9 cellular contexts compared by ENCODE assay signal in genomic region chr22:50473088-50473487, GRCh38. TPM values are rescaled to one million over a fixed set of nuclear protein-coding genes. Genes with fewer than 3 reads are reported as not detected.
DNase-seq lines count a peak whose midpoint lies in the region; ATAC-seq and TF ChIP-seq lines count a peak whose summit lies in the region.
"Had no signal": no experiment of that assay in that cellular context is flagged by ENCODE, and none has a peak within 500 bp of the region (broad histone marks: within the 10 kb centered on the region; RNA-seq: fewer than 3 reads in every experiment).

No MANE protein-coding gene starts in this region.

- H3K4me3 Mint-ChIP-seq in central memory CD8-positive, alpha-beta T cell, result peak overlapping the region; percentile 91

- no peaks in the 10 kb centered on the region for H3K9me3 ChIP-seq in neutrophil

- peak overlapping the region; percentile 66 to 70 for H3K4me3 ChIP-seq in neutrophil (ENCODE audit: low read depth in 1 of 2, low read length in 1 of 2)

- peaks cover 24% of the 10 kb centered on the region for H3K36me3 Mint-ChIP-seq in central memory CD8-positive, alpha-beta T cell (ENCODE audit: insufficient read depth)

- DNase-seq in NCI-H2196 (lab: John Stamatoyannopoulos, UW; ENCODE audit: unreplicated experiment), result peak; percentile 9
- DNase-seq in NCI-H2196 treated with DMSO at 0.1 percent for 48 hours (lab: John Stamatoyannopoulos, UW; ENCODE audit: unreplicated experiment), result no peak
- peak in 3 of 5 donors; percentile 40 to 63 (median 54) for DNase-seq in T-helper 1 cell
- peak in 1 of 2 donors; percentile 32 for DNase-seq in central memory CD8-positive, alpha-beta T cell (ENCODE audit: low spot score in 2 of 2)
- no peak for DNase-seq in mucosa of gallbladder (ENCODE audit: low spot score)
- no peak for DNase-seq in DMS114 treated with DMSO at 0.1 percent for 48 hours (lab: John Stamatoyannopoulos, UW; ENCODE audit: unreplicated experiment)

- peak overlapping the region; percentile 88 for H3K27ac Mint-ChIP-seq in central memory CD8-positive, alpha-beta T cell (ENCODE audit: low read depth)

- TF ChIP-seq CTCF in neutrophil (IDR thresholded peaks at IDR 0.05), result no peak

- H3K27ac ChIP-seq in neutrophil, result no peak overlapping the region

- peaks cover 34 to 49% of the 10 kb centered on the region in 2 experiments for H3K4me1 ChIP-seq in neutrophil (ENCODE audit: control insufficient read depth in 1 of 2, insufficient read depth in 1 of 2, low read depth in 1 of 2, low read length in 1 of 2)

- peaks cover 19% of the 10 kb centered on the region for H3K27me3 ChIP-seq in neutrophil

- no peaks in the 10 kb centered on the region for H3K9me3 Mint-ChIP-seq in central memory CD8-positive, alpha-beta T cell

- peaks cover 6% of the 10 kb centered on the region for H3K36me3 ChIP-seq in neutrophil

- H3K4me1 Mint-ChIP-seq in central memory CD8-positive, alpha-beta T cell, result peaks cover 65% of the 10 kb centered on the region

- no peaks in the 10 kb centered on the region for H3K27me3 Mint-ChIP-seq in central memory CD8-positive, alpha-beta T cell

- ATAC-seq in central memory CD8-positive, alpha-beta T cell (replicated peaks; ENCODE audit: extremely low read depth, poor library complexity, severe bottlenecking), result no peak
- no peak for ATAC-seq in HG03159 (IDR thresholded peaks at IDR 0.05; ENCODE audit: unreplicated experiment)

RNA-seq across cellular contexts. Expression of gene SBF1, which starts 1.7 kb away (rescaled TPM):
- total RNA-seq in mucosa of gallbladder, result 95.8 TPM

RNA-seq across cellular contexts. Expression of gene ADM2, which starts 8.3 kb away (rescaled TPM):
- 5.1 TPM for total RNA-seq in mucosa of gallbladder

RNA-seq across cellular contexts. Expression of gene MIOX, which starts 13.6 kb away (rescaled TPM):
- 1.6 TPM for total RNA-seq in mucosa of gallbladder
- total RNA-seq: Daoy had no signal

RNA-seq across cellular contexts. Expression of gene LMF2, which starts 34.4 kb away (rescaled TPM):
- total RNA-seq in mucosa of gallbladder, result 89.1 TPM

RNA-seq across cellular contexts. Expression of gene NCAPH2, which starts 34.9 kb away (rescaled TPM):
- 35.2 TPM for total RNA-seq in mucosa of gallbladder

Comparison
In these comparisons a context has a peak if more than half of its experiments do, and no peak if none do; other contexts are left out.
1. DNase-seq: peak in NCI-H2196 (single experiment) and T-helper 1 cell (3 of 5); none in NCI-H2196 treated with DMSO at 0.1 percent for 48 hours (single experiment), mucosa of gallbladder (single experiment) and DMS114 treated with DMSO at 0.1 percent for 48 hours (single experiment).